9 cellular contexts compared by ENCODE assay signal in the genomic region with DNA sequence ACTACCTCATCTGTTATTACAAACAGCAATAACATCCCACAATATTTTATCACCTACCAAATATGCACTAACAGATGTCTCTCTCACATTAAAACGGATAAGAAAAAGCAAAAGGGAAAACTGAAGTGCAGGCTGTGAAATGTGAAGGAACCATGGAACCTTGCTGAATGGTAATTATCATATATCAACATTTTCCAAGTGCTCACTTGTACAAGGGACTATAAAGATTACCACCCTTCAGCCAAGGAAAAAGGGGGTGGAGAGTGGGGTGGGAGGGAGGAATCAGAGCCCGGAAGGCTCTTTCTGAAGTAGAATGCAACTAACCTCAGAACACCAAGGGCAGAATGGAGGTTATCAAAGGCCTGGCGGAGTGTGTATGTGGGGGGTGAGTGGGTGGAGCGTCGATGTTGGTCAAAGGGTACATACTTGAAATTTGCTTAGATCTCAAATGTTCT. TPM values are rescaled to one million over a fixed set of nuclear protein-coding genes. Genes with fewer than 3 reads are reported as not detected.
DNase-seq lines count a peak whose midpoint lies in the region; ATAC-seq and TF ChIP-seq lines count a peak whose summit lies in the region.
"Had no signal": no experiment of that assay in that cellular context is flagged by ENCODE, and none has a peak within 500 bp of the region (broad histone marks: within the 10 kb centered on the region; RNA-seq: fewer than 3 reads in every experiment).

No MANE protein-coding gene starts in this region.

- H3K9me3 ChIP-seq in KOPT-K1 (ENCODE audit: insufficient read depth, low read length, poor library complexity, severe bottlenecking) (no peaks in the 10 kb centered on the region), left ventricle myocardium inferior (replicated peaks) (no peaks in the 10 kb centered on the region)
- H3K9me3 ChIP-seq: pancreas had no signal

- H3K27me3 ChIP-seq in BJ (ENCODE audit: control insufficient read depth, insufficient read depth, low read length) (no peaks in the 10 kb centered on the region), left ventricle myocardium inferior (ENCODE audit: low read depth) (no peaks in the 10 kb centered on the region)
- H3K27me3 ChIP-seq: pancreas had no signal

- peak overlapping the region; percentile 85 for H3K27ac ChIP-seq in KOPT-K1 (ENCODE audit: low read depth, low read length, poor library complexity, severe bottlenecking)
- H3K27ac ChIP-seq in left ventricle myocardium inferior (replicated peaks) = peak overlapping the region; percentile 96

- TF ChIP-seq CTCF in BJ (IDR thresholded peaks at IDR 0.05; ENCODE audit: insufficient read depth, low read depth, low read length) (no peak), left ventricle myocardium inferior (IDR thresholded peaks at IDR 0.05; ENCODE audit: borderline replicate concordance) (no peak)

- H3K27ac Mint-ChIP-seq in activated T-helper 17 cell treated with anti-CD3 and anti-CD28 coated beads, Interleukin-2, amount 50 U/mL, for 72 hours = peak overlapping the region; percentile 93

- H3K4me1 Mint-ChIP-seq in activated T-helper 17 cell treated with anti-CD3 and anti-CD28 coated beads, Interleukin-2, amount 50 U/mL, for 72 hours = peaks cover 18% of the 10 kb centered on the region

- POLR2A ChIA-PET in BJ (lab: Charles Lee) = no interaction called here

- peaks cover 40% of the 10 kb centered on the region for H3K36me3 Mint-ChIP-seq in activated T-helper 17 cell treated with anti-CD3 and anti-CD28 coated beads, Interleukin-2, amount 50 U/mL, for 72 hours (ENCODE audit: low read depth)

- H3K4me3 ChIP-seq in BJ (ENCODE audit: low read depth, low read length) (peak overlapping the region; percentile 99), left ventricle myocardium inferior (peak overlapping the region; percentile 89)

- intact Hi-C loops in left ventricle myocardium inferior (cut with micrococcal nuclease) = no loop called here

- peak overlapping the region; percentile 93 for H3K4me3 Mint-ChIP-seq in activated T-helper 17 cell treated with anti-CD3 and anti-CD28 coated beads, Interleukin-2, amount 50 U/mL, for 72 hours

- no peaks in the 10 kb centered on the region; the same call in 1 of the 2 replicates for H3K36me3 ChIP-seq in BJ (ENCODE audit: control insufficient read depth, insufficient read depth, low read length)
- peaks cover 22% of the 10 kb centered on the region for H3K36me3 ChIP-seq in KOPT-K1 (ENCODE audit: insufficient read depth, low read length)
- peaks cover 13% of the 10 kb centered on the region for H3K36me3 ChIP-seq in left ventricle myocardium inferior
- H3K36me3 ChIP-seq: pancreas had no signal

- DNase-seq in BJ (ENCODE audit: low read depth) (no peak), left ventricle myocardium inferior (peak; percentile 23), iPS-NIHi7 (ENCODE audit: extremely low spot score) (no peak), amygdala (lab: John Stamatoyannopoulos, UW) (no peak)
- DNase-seq in stimulated activated CD8-positive, alpha-beta memory T cell treated with anti-CD3 and anti-CD28 coated beads, Interleukin-4, amount 100 ng/mL, for 24 hours (ENCODE audit: low read depth) = peak; percentile 4

- H3K9me3 Mint-ChIP-seq in activated T-helper 17 cell treated with anti-CD3 and anti-CD28 coated beads, Interleukin-2, amount 50 U/mL, for 72 hours = no peaks in the 10 kb centered on the region

- peaks cover 65% of the 10 kb centered on the region for H3K4me1 ChIP-seq in left ventricle myocardium inferior

- CTCF ChIA-PET in BJ (lab: Yijun Ruan, JAX) = no interaction called here

- H3K27me3 Mint-ChIP-seq in activated T-helper 17 cell treated with anti-CD3 and anti-CD28 coated beads, Interleukin-2, amount 50 U/mL, for 72 hours = no peaks in the 10 kb centered on the region

- no peak for ATAC-seq in activated T-helper 17 cell treated with anti-CD3 and anti-CD28 coated beads, Interleukin-2, amount 50 U/mL, for 72 hours (replicated peaks)
- ATAC-seq in HG03045 (IDR thresholded peaks at IDR 0.05; ENCODE audit: unreplicated experiment) = no peak

RNA-seq across cellular contexts. Expression of a gene that starts 1.2 kb away (rescaled TPM):
- polyA plus RNA-seq in BJ (2011; rRNA removed) = 59.7 and 129 TPM in 2 replicates
- polyA minus RNA-seq in BJ (2011; rRNA and poly(A)+ RNA removed) = 19.0 and 20.2 TPM in 2 replicates
- 10 to 100 TPM; 75.4 to 88.8 TPM for total RNA-seq in activated T-helper 17 cell treated with anti-CD3 and anti-CD28 coated beads, Interleukin-2, amount 50 U/mL, for 72 hours
- 60.4 TPM for total RNA-seq in left ventricle myocardium inferior

Comparison
In these comparisons a context has a peak if more than half of its experiments do, and no peak if none do; other contexts are left out.
1. DNase-seq: peak in left ventricle myocardium inferior (single experiment) and stimulated activated CD8-positive, alpha-beta memory T cell treated with anti-CD3 and anti-CD28 coated beads, Interleukin-4, amount 100 ng/mL, for 24 hours (single experiment); none in BJ (single experiment), iPS-NIHi7 (single experiment) and amygdala (0 of 56).